Comparison of ENCODE assay signal across 10 cellular contexts in genomic region chr16:53913082-53913870, GRCh38.
A peak's percentile ranks its signal among the peaks of the same experiment; 100 is the strongest.
DNase-seq lines count a peak whose midpoint lies in the region; ATAC-seq and TF ChIP-seq lines count a peak whose summit lies in the region.
"Had no signal": no experiment of that assay in that cellular context is flagged by ENCODE, and none has a peak within 500 bp of the region (broad histone marks: within the 10 kb centered on the region; RNA-seq: fewer than 3 reads in every experiment).

No MANE protein-coding gene starts in this region.

- TF ChIP-seq CTCF in heart left ventricle (IDR thresholded peaks at IDR 0.05): no peak
- no peak for TF ChIP-seq CTCF in suprapubic skin (IDR thresholded peaks at IDR 0.05)

- peaks cover 8% of the 10 kb centered on the region for H3K4me1 Mint-ChIP-seq in activated naive CD4-positive, alpha-beta T cell treated with anti-CD3 and anti-CD28 coated beads for 36 hours (ENCODE audit: low read depth)
- no peaks in the 10 kb centered on the region for H3K4me1 Mint-ChIP-seq in activated CD8-positive, alpha-beta T cell treated with anti-CD3 and anti-CD28 coated beads, Interleukin-2, amount 10 ng/mL, durations not matched to agents 7 days and 5 days (ENCODE audit: low read depth)

- peaks cover 0 to 45% (median 25%) of the 10 kb centered on the region in 12 donors for H3K4me1 ChIP-seq in heart left ventricle
- H3K4me1 ChIP-seq in suprapubic skin: peaks cover 12% of the 10 kb centered on the region

- POLR2A ChIA-PET in activated CD8-positive, alpha-beta T cell treated with anti-CD3 and anti-CD28 coated beads, Interleukin-2, amount 10 ng/mL, durations not matched to agents 7 days and 5 days (lab: Charles Lee): interaction anchor here (1.8 kb wide), 1 partner anchor 10 kb away, joined by 4 read pairs; no protein-coding TSS in a partner anchor

- TF ChIP-seq EP300 in suprapubic skin (IDR thresholded peaks at IDR 0.05): no peak

- H3K27me3 ChIP-seq in heart left ventricle (no peaks in the 10 kb centered on the region), suprapubic skin (no peaks in the 10 kb centered on the region)
- H3K27me3 ChIP-seq: SJCRH30 had no signal

- H3K27ac Mint-ChIP-seq in activated naive CD4-positive, alpha-beta T cell treated with anti-CD3 and anti-CD28 coated beads for 36 hours: peak overlapping the region; percentile 79
- peak overlapping the region; percentile 74 for H3K27ac Mint-ChIP-seq in activated CD8-positive, alpha-beta T cell treated with anti-CD3 and anti-CD28 coated beads, Interleukin-2, amount 10 ng/mL, durations not matched to agents 7 days and 5 days

- DNase-seq in activated naive CD4-positive, alpha-beta T cell treated with anti-CD3 and anti-CD28 coated beads for 36 hours: peak; percentile 42
- DNase-seq in activated naive CD4-positive, alpha-beta T cell treated with Interleukin-2 at 50 U/mL for 16 hours: no peak
- DNase-seq in activated CD8-positive, alpha-beta T cell treated with anti-CD3 and anti-CD28 coated beads, Interleukin-2, amount 10 ng/mL, durations not matched to agents 7 days and 5 days: no peak
- peak in 2 of 5 donors; percentile 45 to 63 for DNase-seq in heart left ventricle
- peak in 1 of 2 donors; percentile 78 for DNase-seq in suprapubic skin (ENCODE audit: low spot score in 2 of 2)
- no peak for DNase-seq in amniotic stem cell (lab: John Stamatoyannopoulos, UW)
- DNase-seq: SJCRH30 had no signal

- H3K4me3 ChIP-seq in heart left ventricle (no peak overlapping the region), suprapubic skin (no peak overlapping the region)
- H3K4me3 ChIP-seq: SJCRH30 had no signal

- peak overlapping the region; percentile 23 for H3K4me3 Mint-ChIP-seq in activated naive CD4-positive, alpha-beta T cell treated with anti-CD3 and anti-CD28 coated beads for 36 hours
- H3K4me3 Mint-ChIP-seq in activated CD8-positive, alpha-beta T cell treated with anti-CD3 and anti-CD28 coated beads, Interleukin-2, amount 10 ng/mL, durations not matched to agents 7 days and 5 days: peak overlapping the region; percentile 45

- peak overlapping the region in 10 of 12 donors; percentile 11 to 77 (median 56) for H3K27ac ChIP-seq in heart left ventricle
- H3K27ac ChIP-seq in suprapubic skin: peak overlapping the region; percentile 51
- H3K27ac ChIP-seq: epithelial cell of prostate, SJCRH30 had no signal

- no peaks in the 10 kb centered on the region for H3K27me3 Mint-ChIP-seq in activated naive CD4-positive, alpha-beta T cell treated with anti-CD3 and anti-CD28 coated beads for 36 hours (ENCODE audit: low read depth)
- H3K27me3 Mint-ChIP-seq in activated CD8-positive, alpha-beta T cell treated with anti-CD3 and anti-CD28 coated beads, Interleukin-2, amount 10 ng/mL, durations not matched to agents 7 days and 5 days (ENCODE audit: low read depth): no peaks in the 10 kb centered on the region

- H3K9me3 ChIP-seq in heart left ventricle: no peaks in the 10 kb centered on the region
- no peaks in the 10 kb centered on the region for H3K9me3 ChIP-seq in suprapubic skin
- H3K9me3 ChIP-seq: SJCRH30 had no signal

- intact Hi-C loops in activated naive CD4-positive, alpha-beta T cell treated with anti-CD3 and anti-CD28 coated beads for 36 hours (cut with micrococcal nuclease): loop anchor here (2.0 to 5.0 kb wide), 4 partner anchors 34 to 378 kb away; no protein-coding TSS in a partner anchor
- intact Hi-C loops in heart left ventricle (cut with DNase I): no loop called here

- CTCF ChIA-PET in activated naive CD4-positive, alpha-beta T cell treated with anti-CD3 and anti-CD28 coated beads for 36 hours (lab: Charles Lee): interaction anchor here (1.2 kb wide), 2 partner anchors 111 to 363 kb away, joined by 3 to 8 read pairs; no protein-coding TSS in a partner anchor
- CTCF ChIA-PET in activated CD8-positive, alpha-beta T cell treated with anti-CD3 and anti-CD28 coated beads, Interleukin-2, amount 10 ng/mL, durations not matched to agents 7 days and 5 days (lab: Charles Lee): interaction anchor here (1.9 kb wide), 1 partner anchor 22 kb away, joined by 6 read pairs; no protein-coding TSS in a partner anchor

- no peaks in the 10 kb centered on the region for H3K36me3 ChIP-seq in heart left ventricle
- no peaks in the 10 kb centered on the region for H3K36me3 ChIP-seq in suprapubic skin
- H3K36me3 ChIP-seq: SJCRH30 had no signal

- 56 to 63% (median 61%) methylated on average over 7 of the region's 7 CpGs for WGBS in heart left ventricle, 4 donors
- 71% methylated on average over 7 of the region's 7 CpGs for WGBS in suprapubic skin

- H3K9me3 Mint-ChIP-seq in activated naive CD4-positive, alpha-beta T cell treated with anti-CD3 and anti-CD28 coated beads for 36 hours: no peaks in the 10 kb centered on the region
- H3K9me3 Mint-ChIP-seq in activated CD8-positive, alpha-beta T cell treated with anti-CD3 and anti-CD28 coated beads, Interleukin-2, amount 10 ng/mL, durations not matched to agents 7 days and 5 days (ENCODE audit: insufficient read depth): no peaks in the 10 kb centered on the region

- TF ChIP-seq POLR2A in heart left ventricle (IDR thresholded peaks at IDR 0.05) (no peak), suprapubic skin (IDR thresholded peaks at IDR 0.05) (no peak)

- no peak for ATAC-seq in activated CD8-positive, alpha-beta T cell treated with anti-CD3 and anti-CD28 coated beads, Interleukin-2, amount 10 ng/mL, durations not matched to agents 7 days and 5 days
- peak; percentile 38 to 82 (median 56) for ATAC-seq in heart left ventricle
- no peak for ATAC-seq in HG02938 (IDR thresholded peaks at IDR 0.05; ENCODE audit: unreplicated experiment)
- ATAC-seq in HG03521 (IDR thresholded peaks at IDR 0.05; ENCODE audit: unreplicated experiment): no peak

- H3K36me3 Mint-ChIP-seq in activated naive CD4-positive, alpha-beta T cell treated with anti-CD3 and anti-CD28 coated beads for 36 hours (ENCODE audit: low read depth): no peaks in the 10 kb centered on the region
- H3K36me3 Mint-ChIP-seq in activated CD8-positive, alpha-beta T cell treated with anti-CD3 and anti-CD28 coated beads, Interleukin-2, amount 10 ng/mL, durations not matched to agents 7 days and 5 days (ENCODE audit: low read depth): peaks cover 5% of the 10 kb centered on the region

Comparison
In these comparisons a context has a peak if more than half of its experiments do, and no peak if none do; other contexts are left out.
1. ATAC-seq: peak in heart left ventricle (4 of 4); none in activated CD8-positive, alpha-beta T cell treated with anti-CD3 and anti-CD28 coated beads, Interleukin-2, amount 10 ng/mL, durations not matched to agents 7 days and 5 days (single experiment), HG02938 (single experiment) and HG03521 (single experiment).